ENCODE assay signal across 14 cellular contexts in genomic region chr6:12148317-12148801, GRCh38.
DNase-seq lines count a peak whose midpoint lies in the region; ATAC-seq and TF ChIP-seq lines count a peak whose summit lies in the region.
"Had no signal": no experiment of that assay in that cellular context is flagged by ENCODE, and none has a peak within 500 bp of the region (broad histone marks: within the 10 kb centered on the region; RNA-seq: fewer than 3 reads in every experiment).

No MANE protein-coding gene starts in this region.

- TF ChIP-seq CTCF in astrocyte of the cerebellum (IDR thresholded peaks at IDR 0.05; ENCODE audit: low read depth, low read length, missing control alignments) = no peak

- in situ Hi-C loops in astrocyte of the cerebellum (cut with HindIII; ENCODE audit: low sequenced_read_pairs) = no loop called here

- peak; percentile 46 for DNase-seq in AG08395 (ENCODE audit: low spot score)
- peak; percentile 52 for DNase-seq in HT-29 (ENCODE audit: low spot score)
- peak; percentile 23 for DNase-seq in astrocyte of the cerebellum (ENCODE audit: low read depth)
- peak; percentile 47 for DNase-seq in kidney tubule cell (ENCODE audit: low spot score)
- DNase-seq in T-helper 1 cell = no peak
- no peak for DNase-seq in stimulated activated naive B cell treated with anti-CD40 and anti-IgM and Interleukin-4, amounts not matched to agents 10 μg/mL and 1 μg/mL and 100 μg/mL, for 72 hours
- DNase-seq in cardiac septum (ENCODE audit: low spot score) = no peak
- DNase-seq: activated CD4-positive, CD25-positive, alpha-beta regulatory T cell; activated effector memory CD4-positive, alpha-beta T cell treated with Interleukin-2 at 50 U/mL for 16 hours; CD4-positive, alpha-beta T cell; NCI-H345 had no signal

- ATAC-seq in stimulated activated naive B cell treated with anti-CD40 and anti-IgM and Interleukin-4, amounts not matched to agents 10 μg/mL and 1 μg/mL and 100 μg/mL, for 72 hours (replicated peaks) = no peak
- ATAC-seq in activated CD4-positive, CD25-positive, alpha-beta regulatory T cell treated with anti-CD3 and anti-CD28 coated beads, Interleukin-2, amount 50 U/mL, for 24 hours = no peak
- ATAC-seq: HCT116 had no signal

- H3K27ac Mint-ChIP-seq in stimulated activated naive B cell treated with anti-CD40 and anti-IgM and Interleukin-4, amounts not matched to agents 10 μg/mL and 1 μg/mL and 100 μg/mL, for 72 hours = no peak overlapping the region
- H3K27ac Mint-ChIP-seq: CD4-positive, alpha-beta T cell had no signal

- intact Hi-C loops in cardiac septum (cut with DNase I) = no loop called here

- H3K4me3 Mint-ChIP-seq in stimulated activated naive B cell treated with anti-CD40 and anti-IgM and Interleukin-4, amounts not matched to agents 10 μg/mL and 1 μg/mL and 100 μg/mL, for 72 hours = no peak overlapping the region
- H3K4me3 Mint-ChIP-seq: CD4-positive, alpha-beta T cell had no signal

- H3K4me1 Mint-ChIP-seq in stimulated activated naive B cell treated with anti-CD40 and anti-IgM and Interleukin-4, amounts not matched to agents 10 μg/mL and 1 μg/mL and 100 μg/mL, for 72 hours = peaks cover 0 to 14% of the 10 kb centered on the region in 2 donors

- H3K36me3 Mint-ChIP-seq in stimulated activated naive B cell treated with anti-CD40 and anti-IgM and Interleukin-4, amounts not matched to agents 10 μg/mL and 1 μg/mL and 100 μg/mL, for 72 hours = peaks cover 20 to 43% of the 10 kb centered on the region in 2 donors

- H3K4me3 ChIP-seq in astrocyte of the cerebellum (ENCODE audit: low read depth, low read length) = no peak overlapping the region
- H3K4me3 ChIP-seq: hepatocyte had no signal

- H3K27me3 Mint-ChIP-seq in stimulated activated naive B cell treated with anti-CD40 and anti-IgM and Interleukin-4, amounts not matched to agents 10 μg/mL and 1 μg/mL and 100 μg/mL, for 72 hours = no peaks in the 10 kb centered on the region
- H3K27me3 Mint-ChIP-seq: CD4-positive, alpha-beta T cell had no signal

- H3K9me3 Mint-ChIP-seq in stimulated activated naive B cell treated with anti-CD40 and anti-IgM and Interleukin-4, amounts not matched to agents 10 μg/mL and 1 μg/mL and 100 μg/mL, for 72 hours = peaks cover 0 to 4% of the 10 kb centered on the region in 2 donors
- H3K9me3 Mint-ChIP-seq: CD4-positive, alpha-beta T cell had no signal

Comparison
In these comparisons a context has a peak if more than half of its experiments do, and no peak if none do; other contexts are left out.
1. DNase-seq: peak in AG08395 (single experiment), HT-29 (single experiment), astrocyte of the cerebellum (single experiment) and kidney tubule cell (single experiment); none in T-helper 1 cell (0 of 5), stimulated activated naive B cell treated with anti-CD40 and anti-IgM and Interleukin-4, amounts not matched to agents 10 μg/mL and 1 μg/mL and 100 μg/mL, for 72 hours (single experiment) and cardiac septum (single experiment).